In genomic region chr5:88888799-88889164, GRCh38 we compare ENCODE assay signal across 10 cellular contexts. TPM values are rescaled to one million over a fixed set of nuclear protein-coding genes. Genes with fewer than 3 reads are reported as not detected.
DNase-seq lines count a peak whose midpoint lies in the region; ATAC-seq and TF ChIP-seq lines count a peak whose summit lies in the region.
"Had no signal": no experiment of that assay in that cellular context is flagged by ENCODE, and none has a peak within 500 bp of the region (broad histone marks: within the 10 kb centered on the region; RNA-seq: fewer than 3 reads in every experiment).

No MANE protein-coding gene starts in this region.

- H3K4me3 ChIP-seq in gastroesophageal sphincter (peak overlapping the region; percentile 69 to 84), skeletal muscle cell (ENCODE audit: low read depth, low read length) (peak overlapping the region; percentile 61)

- H3K4me1 ChIP-seq in gastroesophageal sphincter, result peaks cover 0 to 58% (median 11%) of the 10 kb centered on the region in 3 donors
- H3K4me1 ChIP-seq: pancreas had no signal

- TF ChIP-seq EP300 in gastroesophageal sphincter (IDR thresholded peaks at IDR 0.05), result no peak

- no peaks in the 10 kb centered on the region for H3K36me3 ChIP-seq in gastroesophageal sphincter
- H3K36me3 ChIP-seq: pancreas had no signal

- no peak for TF ChIP-seq POLR2A in gastroesophageal sphincter (IDR thresholded peaks at IDR 0.05)

- TF ChIP-seq CTCF in gastroesophageal sphincter (IDR thresholded peaks at IDR 0.05), result no peak

- DNase-seq in MV-4-11 (lab: John Stamatoyannopoulos, UW), result peak; percentile 59
- DNase-seq in skeletal muscle cell (ENCODE audit: low read depth), result no peak
- DNase-seq in NCI-H1105 (lab: John Stamatoyannopoulos, UW), result no peak
- no peak for DNase-seq in T-helper 1 cell
- DNase-seq in NCI-H187 treated with DMSO at 0.1 percent for 48 hours (lab: John Stamatoyannopoulos, UW), result no peak
- DNase-seq: NCI-H146 had no signal

- H3K9me3 ChIP-seq in gastroesophageal sphincter, result no peaks in the 10 kb centered on the region
- H3K9me3 ChIP-seq: pancreas had no signal

- ATAC-seq in GM19023 (IDR thresholded peaks at IDR 0.05; ENCODE audit: unreplicated experiment) (peak; percentile 2), gastroesophageal sphincter (no peak), HG03565 (IDR thresholded peaks at IDR 0.05; ENCODE audit: unreplicated experiment) (no peak)

- WGBS in gastroesophageal sphincter (ENCODE audit: low coverage in 1 of 2), 2 donors, result 7 to 13% methylated on average over 4 to 7 of the region's 7 CpGs

- H3K27ac ChIP-seq in gastroesophageal sphincter, result peak overlapping the region; percentile 86 to 95 (median 89)

- H3K27me3 ChIP-seq in gastroesophageal sphincter, result no peaks in the 10 kb centered on the region

RNA-seq across cellular contexts. Expression of gene MEF2C, which starts 5.8 kb away (rescaled TPM):
- 10 to 100 TPM; 23.1 to 66.9 (median 29.5) TPM for total RNA-seq in gastroesophageal sphincter
